1 cellular context compared by ENCODE assay signal in the genomic region with DNA sequence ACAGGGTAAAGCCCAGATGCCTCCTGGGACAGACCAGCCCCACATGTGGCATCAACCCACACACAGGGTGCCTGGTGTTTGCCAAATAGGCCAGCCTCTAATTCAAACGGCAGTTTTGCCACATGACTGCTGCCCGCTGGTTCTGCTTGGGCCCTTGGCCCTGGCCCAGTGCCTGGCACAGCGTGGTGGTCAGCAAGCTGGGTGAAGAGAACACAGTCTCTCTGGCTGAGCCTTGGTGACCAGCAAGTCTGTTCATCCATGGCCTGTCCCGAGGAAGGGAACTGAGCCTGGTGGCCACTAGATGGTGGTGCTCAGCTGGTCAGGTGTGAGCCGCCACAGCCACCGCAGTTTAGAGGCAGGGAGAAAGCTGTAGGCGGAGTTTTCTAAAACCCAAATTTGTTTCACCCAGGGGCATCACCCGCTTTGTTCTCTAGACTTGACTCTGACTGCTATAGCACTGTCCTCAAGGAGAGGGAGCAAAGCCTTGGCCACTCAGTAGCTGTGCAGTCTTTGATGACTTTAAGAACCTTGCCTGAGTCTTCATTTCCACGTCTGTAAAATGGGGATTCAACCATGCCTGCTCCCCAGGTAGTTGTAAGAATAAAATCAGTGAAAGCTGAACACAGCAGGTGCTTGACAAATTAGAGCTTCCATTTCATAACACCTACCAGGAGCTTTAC.
TF ChIP-seq lines count a peak whose summit lies in the region.

No MANE protein-coding gene starts in this region.

TF ChIP-seq in SK-N-SH, 30 proteins besides CTCF, POLR2A, EP300 and RAD21 (continued from another document):
- TF ChIP-seq, protein P1, sequence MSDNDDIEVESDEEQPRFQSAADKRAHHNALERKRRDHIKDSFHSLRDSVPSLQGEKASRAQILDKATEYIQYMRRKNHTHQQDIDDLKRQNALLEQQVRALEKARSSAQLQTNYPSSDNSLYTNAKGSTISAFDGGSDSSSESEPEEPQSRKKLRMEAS (IDR thresholded peaks at IDR 0.05; ENCODE audit: low read depth): no peak
- TF ChIP-seq NFIC (IDR thresholded peaks at IDR 0.05; ENCODE audit: borderline replicate concordance): no peak
- no peak for TF ChIP-seq GABPA (IDR thresholded peaks at IDR 0.05; ENCODE audit: low read depth)
- no peak for TF ChIP-seq SIN3A (IDR thresholded peaks at IDR 0.05; ENCODE audit: borderline replicate concordance, low read depth, low read length)
- TF ChIP-seq CHD2 (IDR thresholded peaks at IDR 0.05; ENCODE audit: low read length, partially characterized antibody): peak; percentile 51
